In the genomic region with DNA sequence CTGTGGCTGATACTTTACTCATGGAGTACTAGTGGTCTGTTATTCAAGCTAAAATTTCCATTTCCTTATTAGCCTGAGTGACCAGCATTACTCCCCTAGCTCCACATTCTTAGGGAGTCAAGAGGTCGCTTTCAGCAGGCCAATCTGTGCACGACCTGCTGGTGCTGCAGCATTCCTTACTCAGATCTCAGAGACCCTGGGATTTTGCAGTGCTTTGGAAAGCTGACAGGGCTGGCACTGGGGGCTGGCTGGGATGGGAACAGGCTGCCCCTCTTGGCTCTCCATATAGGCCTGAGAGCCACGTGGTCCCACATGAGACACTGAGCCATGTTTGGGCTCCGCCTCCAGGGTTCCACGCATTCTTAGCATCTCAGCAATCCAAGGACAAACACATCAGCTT, we compare ENCODE assay signal across 2 cellular contexts.
TF ChIP-seq lines count a peak whose summit lies in the region.

No MANE protein-coding gene starts in this region.

TF ChIP-seq in IMR-90, 13 proteins besides CTCF, POLR2A, EP300 and RAD21:
- TF ChIP-seq MXI1 (IDR thresholded peaks at IDR 0.05; ENCODE audit: borderline replicate concordance, low read depth, low read length), result peak; percentile 72; the same call in 1 of the 2 replicates
- no peak for TF ChIP-seq FOS (IDR thresholded peaks at IDR 0.05; ENCODE audit: low read depth, low read length)
- TF ChIP-seq, protein P1, sequence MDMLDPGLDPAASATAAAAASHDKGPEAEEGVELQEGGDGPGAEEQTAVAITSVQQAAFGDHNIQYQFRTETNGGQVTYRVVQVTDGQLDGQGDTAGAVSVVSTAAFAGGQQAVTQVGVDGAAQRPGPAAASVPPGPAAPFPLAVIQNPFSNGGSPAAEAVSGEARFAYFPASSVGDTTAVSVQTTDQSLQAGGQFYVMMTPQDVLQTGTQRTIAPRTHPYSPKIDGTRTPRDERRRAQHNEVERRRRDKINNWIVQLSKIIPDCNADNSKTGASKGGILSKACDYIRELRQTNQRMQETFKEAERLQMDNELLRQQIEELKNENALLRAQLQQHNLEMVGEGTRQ (IDR thresholded peaks at IDR 0.05; ENCODE audit: low read depth, low read length), result peak; percentile 83

TF ChIP-seq in HepG2, 621 proteins besides CTCF, POLR2A, EP300 and RAD21:
- TF ChIP-seq ZNF839 (CRISPR knock-in tag; IDR thresholded peaks at IDR 0.05; ENCODE audit: borderline replicate concordance) (no peak), ZNF33B (CRISPR knock-in tag; IDR thresholded peaks at IDR 0.05) (no peak), ZNF510 (CRISPR knock-in tag; IDR thresholded peaks at IDR 0.05; ENCODE audit: low read depth) (no peak), GATA4 (IDR thresholded peaks at IDR 0.05; ENCODE audit: borderline replicate concordance, low read depth) (no peak), KDM4B (CRISPR knock-in tag; IDR thresholded peaks at IDR 0.05) (no peak), NR2F6 (IDR thresholded peaks at IDR 0.05) (no peak; the same call in 1 of the 2 replicates), NR2F6 (CRISPR knock-in tag; IDR thresholded peaks at IDR 0.05) (0 out of 2 replicates have a peak, but pooled peaks have one; percentile 20), ZNF44 (CRISPR knock-in tag; IDR thresholded peaks at IDR 0.05) (no peak), ZNF430 (CRISPR knock-in tag; IDR thresholded peaks at IDR 0.05) (no peak), ZNF816 (CRISPR knock-in tag; IDR thresholded peaks at IDR 0.05; ENCODE audit: borderline replicate concordance) (no peak), MTF2 (CRISPR knock-in tag; IDR thresholded peaks at IDR 0.05; ENCODE audit: borderline replicate concordance) (no peak), SIX4 (CRISPR knock-in tag; IDR thresholded peaks at IDR 0.05) (no peak), RBAK (CRISPR knock-in tag; IDR thresholded peaks at IDR 0.05) (no peak), NFE2 (CRISPR knock-in tag; IDR thresholded peaks at IDR 0.05) (no peak)
- TF ChIP-seq, protein P2, sequence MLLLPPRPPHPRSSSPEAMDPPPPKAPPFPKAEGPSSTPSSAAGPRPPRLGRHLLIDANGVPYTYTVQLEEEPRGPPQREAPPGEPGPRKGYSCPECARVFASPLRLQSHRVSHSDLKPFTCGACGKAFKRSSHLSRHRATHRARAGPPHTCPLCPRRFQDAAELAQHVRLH (CRISPR knock-in tag; IDR thresholded peaks at IDR 0.05; ENCODE audit: borderline replicate concordance, low read depth), result 0 out of 2 replicates have a peak, but pooled peaks have one; percentile 38
- TF ChIP-seq, protein P3, sequence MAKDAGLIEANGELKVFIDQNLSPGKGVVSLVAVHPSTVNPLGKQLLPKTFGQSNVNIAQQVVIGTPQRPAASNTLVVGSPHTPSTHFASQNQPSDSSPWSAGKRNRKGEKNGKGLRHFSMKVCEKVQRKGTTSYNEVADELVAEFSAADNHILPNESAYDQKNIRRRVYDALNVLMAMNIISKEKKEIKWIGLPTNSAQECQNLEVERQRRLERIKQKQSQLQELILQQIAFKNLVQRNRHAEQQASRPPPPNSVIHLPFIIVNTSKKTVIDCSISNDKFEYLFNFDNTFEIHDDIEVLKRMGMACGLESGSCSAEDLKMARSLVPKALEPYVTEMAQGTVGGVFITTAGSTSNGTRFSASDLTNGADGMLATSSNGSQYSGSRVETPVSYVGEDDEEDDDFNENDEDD (CRISPR knock-in tag; IDR thresholded peaks at IDR 0.05; ENCODE audit: borderline replicate concordance), result no peak
- TF ChIP-seq, protein P4, sequence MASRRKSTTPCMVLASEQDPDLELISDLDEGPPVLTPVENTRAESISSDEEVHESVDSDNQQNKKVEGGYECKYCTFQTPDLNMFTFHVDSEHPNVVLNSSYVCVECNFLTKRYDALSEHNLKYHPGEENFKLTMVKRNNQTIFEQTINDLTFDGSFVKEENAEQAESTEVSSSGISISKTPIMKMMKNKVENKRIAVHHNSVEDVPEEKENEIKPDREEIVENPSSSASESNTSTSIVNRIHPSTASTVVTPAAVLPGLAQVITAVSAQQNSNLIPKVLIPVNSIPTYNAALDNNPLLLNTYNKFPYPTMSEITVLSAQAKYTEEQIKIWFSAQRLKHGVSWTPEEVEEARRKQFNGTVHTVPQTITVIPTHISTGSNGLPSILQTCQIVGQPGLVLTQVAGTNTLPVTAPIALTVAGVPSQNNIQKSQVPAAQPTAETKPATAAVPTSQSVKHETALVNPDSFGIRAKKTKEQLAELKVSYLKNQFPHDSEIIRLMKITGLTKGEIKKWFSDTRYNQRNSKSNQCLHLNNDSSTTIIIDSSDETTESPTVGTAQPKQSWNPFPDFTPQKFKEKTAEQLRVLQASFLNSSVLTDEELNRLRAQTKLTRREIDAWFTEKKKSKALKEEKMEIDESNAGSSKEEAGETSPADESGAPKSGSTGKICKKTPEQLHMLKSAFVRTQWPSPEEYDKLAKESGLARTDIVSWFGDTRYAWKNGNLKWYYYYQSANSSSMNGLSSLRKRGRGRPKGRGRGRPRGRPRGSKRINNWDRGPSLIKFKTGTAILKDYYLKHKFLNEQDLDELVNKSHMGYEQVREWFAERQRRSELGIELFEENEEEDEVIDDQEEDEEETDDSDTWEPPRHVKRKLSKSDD (CRISPR knock-in tag; IDR thresholded peaks at IDR 0.05; ENCODE audit: low read depth), result no peak
- TF ChIP-seq, protein P5, sequence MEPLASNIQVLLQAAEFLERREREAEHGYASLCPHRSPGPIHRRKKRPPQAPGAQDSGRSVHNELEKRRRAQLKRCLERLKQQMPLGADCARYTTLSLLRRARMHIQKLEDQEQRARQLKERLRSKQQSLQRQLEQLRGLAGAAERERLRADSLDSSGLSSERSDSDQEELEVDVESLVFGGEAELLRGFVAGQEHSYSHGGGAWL (CRISPR knock-in tag; IDR thresholded peaks at IDR 0.05), result no peak
- TF ChIP-seq, protein P6, sequence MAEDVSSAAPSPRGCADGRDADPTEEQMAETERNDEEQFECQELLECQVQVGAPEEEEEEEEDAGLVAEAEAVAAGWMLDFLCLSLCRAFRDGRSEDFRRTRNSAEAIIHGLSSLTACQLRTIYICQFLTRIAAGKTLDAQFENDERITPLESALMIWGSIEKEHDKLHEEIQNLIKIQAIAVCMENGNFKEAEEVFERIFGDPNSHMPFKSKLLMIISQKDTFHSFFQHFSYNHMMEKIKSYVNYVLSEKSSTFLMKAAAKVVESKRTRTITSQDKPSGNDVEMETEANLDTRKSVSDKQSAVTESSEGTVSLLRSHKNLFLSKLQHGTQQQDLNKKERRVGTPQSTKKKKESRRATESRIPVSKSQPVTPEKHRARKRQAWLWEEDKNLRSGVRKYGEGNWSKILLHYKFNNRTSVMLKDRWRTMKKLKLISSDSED (CRISPR knock-in tag; IDR thresholded peaks at IDR 0.05), result no peak
- TF ChIP-seq, protein P7, sequence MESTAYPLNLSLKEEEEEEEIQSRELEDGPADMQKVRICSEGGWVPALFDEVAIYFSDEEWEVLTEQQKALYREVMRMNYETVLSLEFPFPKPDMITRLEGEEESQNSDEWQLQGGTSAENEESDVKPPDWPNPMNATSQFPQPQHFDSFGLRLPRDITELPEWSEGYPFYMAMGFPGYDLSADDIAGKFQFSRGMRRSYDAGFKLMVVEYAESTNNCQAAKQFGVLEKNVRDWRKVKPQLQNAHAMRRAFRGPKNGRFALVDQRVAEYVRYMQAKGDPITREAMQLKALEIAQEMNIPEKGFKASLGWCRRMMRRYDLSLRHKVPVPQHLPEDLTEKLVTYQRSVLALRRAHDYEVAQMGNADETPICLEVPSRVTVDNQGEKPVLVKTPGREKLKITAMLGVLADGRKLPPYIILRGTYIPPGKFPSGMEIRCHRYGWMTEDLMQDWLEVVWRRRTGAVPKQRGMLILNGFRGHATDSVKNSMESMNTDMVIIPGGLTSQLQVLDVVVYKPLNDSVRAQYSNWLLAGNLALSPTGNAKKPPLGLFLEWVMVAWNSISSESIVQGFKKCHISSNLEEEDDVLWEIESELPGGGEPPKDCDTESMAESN (CRISPR knock-in tag; conservative IDR thresholded peaks at IDR 0.05), result no peak
- TF ChIP-seq, protein P8, sequence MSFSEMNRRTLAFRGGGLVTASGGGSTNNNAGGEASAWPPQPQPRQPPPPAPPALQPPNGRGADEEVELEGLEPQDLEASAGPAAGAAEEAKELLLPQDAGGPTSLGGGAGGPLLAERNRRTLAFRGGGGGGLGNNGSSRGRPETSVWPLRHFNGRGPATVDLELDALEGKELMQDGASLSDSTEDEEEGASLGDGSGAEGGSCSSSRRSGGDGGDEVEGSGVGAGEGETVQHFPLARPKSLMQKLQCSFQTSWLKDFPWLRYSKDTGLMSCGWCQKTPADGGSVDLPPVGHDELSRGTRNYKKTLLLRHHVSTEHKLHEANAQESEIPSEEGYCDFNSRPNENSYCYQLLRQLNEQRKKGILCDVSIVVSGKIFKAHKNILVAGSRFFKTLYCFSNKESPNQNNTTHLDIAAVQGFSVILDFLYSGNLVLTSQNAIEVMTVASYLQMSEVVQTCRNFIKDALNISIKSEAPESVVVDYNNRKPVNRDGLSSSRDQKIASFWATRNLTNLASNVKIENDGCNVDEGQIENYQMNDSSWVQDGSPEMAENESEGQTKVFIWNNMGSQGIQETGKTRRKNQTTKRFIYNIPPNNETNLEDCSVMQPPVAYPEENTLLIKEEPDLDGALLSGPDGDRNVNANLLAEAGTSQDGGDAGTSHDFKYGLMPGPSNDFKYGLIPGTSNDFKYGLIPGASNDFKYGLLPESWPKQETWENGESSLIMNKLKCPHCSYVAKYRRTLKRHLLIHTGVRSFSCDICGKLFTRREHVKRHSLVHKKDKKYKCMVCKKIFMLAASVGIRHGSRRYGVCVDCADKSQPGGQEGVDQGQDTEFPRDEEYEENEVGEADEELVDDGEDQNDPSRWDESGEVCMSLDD (CRISPR knock-in tag; IDR thresholded peaks at IDR 0.05; ENCODE audit: borderline replicate concordance), result no peak
- TF ChIP-seq, protein P9, sequence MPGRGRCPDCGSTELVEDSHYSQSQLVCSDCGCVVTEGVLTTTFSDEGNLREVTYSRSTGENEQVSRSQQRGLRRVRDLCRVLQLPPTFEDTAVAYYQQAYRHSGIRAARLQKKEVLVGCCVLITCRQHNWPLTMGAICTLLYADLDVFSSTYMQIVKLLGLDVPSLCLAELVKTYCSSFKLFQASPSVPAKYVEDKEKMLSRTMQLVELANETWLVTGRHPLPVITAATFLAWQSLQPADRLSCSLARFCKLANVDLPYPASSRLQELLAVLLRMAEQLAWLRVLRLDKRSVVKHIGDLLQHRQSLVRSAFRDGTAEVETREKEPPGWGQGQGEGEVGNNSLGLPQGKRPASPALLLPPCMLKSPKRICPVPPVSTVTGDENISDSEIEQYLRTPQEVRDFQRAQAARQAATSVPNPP (CRISPR knock-in tag; IDR thresholded peaks at IDR 0.05), result 0 out of 2 replicates have a peak, but pooled peaks have one; percentile 4
- TF ChIP-seq, protein P10, sequence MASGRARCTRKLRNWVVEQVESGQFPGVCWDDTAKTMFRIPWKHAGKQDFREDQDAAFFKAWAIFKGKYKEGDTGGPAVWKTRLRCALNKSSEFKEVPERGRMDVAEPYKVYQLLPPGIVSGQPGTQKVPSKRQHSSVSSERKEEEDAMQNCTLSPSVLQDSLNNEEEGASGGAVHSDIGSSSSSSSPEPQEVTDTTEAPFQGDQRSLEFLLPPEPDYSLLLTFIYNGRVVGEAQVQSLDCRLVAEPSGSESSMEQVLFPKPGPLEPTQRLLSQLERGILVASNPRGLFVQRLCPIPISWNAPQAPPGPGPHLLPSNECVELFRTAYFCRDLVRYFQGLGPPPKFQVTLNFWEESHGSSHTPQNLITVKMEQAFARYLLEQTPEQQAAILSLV (CRISPR knock-in tag; IDR thresholded peaks at IDR 0.05; ENCODE audit: borderline replicate concordance), result no peak
- TF ChIP-seq, protein P11, sequence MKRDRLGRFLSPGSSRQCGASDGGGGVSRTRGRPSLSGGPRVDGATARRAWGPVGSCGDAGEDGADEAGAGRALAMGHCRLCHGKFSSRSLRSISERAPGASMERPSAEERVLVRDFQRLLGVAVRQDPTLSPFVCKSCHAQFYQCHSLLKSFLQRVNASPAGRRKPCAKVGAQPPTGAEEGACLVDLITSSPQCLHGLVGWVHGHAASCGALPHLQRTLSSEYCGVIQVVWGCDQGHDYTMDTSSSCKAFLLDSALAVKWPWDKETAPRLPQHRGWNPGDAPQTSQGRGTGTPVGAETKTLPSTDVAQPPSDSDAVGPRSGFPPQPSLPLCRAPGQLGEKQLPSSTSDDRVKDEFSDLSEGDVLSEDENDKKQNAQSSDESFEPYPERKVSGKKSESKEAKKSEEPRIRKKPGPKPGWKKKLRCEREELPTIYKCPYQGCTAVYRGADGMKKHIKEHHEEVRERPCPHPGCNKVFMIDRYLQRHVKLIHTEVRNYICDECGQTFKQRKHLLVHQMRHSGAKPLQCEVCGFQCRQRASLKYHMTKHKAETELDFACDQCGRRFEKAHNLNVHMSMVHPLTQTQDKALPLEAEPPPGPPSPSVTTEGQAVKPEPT (CRISPR knock-in tag; IDR thresholded peaks at IDR 0.05; ENCODE audit: low read depth), result no peak
